In the genomic region with DNA sequence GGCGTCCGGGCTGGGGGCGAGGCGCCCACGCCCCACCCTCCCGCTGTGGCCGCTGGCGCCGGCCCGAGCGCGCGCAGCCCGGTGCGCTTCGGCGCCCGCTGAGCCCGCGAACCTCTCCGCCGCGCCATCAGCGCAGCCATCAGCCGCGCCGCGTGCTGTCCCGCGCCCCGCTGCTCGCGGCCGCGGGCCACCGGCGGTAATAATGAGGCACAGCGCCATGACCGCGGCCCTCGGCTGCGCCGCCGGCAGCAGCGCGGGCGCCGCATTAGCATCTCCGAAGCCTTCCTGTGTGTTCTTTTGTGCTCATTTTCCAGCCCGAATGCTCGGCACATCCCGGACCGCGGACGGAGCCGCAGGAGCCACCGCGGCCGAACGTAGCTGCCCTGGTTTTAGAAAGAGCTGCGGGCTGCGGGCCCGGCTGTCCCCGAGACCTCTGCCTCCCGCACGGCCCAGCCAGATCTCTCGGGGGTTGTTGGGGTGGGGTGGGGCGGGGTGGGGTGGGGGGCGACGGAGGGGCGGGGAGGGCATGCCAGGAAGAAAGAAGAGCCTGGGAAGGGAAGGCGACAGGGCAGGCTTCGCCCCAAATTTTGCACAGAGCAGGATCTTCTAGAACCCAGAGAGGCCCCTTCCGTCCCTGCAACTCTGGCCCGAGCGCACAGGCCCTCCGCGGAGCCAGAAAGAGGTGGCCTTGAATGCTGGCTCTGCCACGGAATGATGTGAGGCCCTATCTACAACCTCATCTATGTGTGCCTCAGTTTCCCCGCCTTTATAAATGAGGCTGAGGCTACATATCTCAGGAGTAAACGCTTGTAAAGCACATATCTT, we compare ENCODE assay signal across 9 cellular contexts. TPM values are rescaled to one million over a fixed set of nuclear protein-coding genes. Genes with fewer than 3 reads are reported as not detected.
DNase-seq lines count a peak whose midpoint lies in the region; ATAC-seq and TF ChIP-seq lines count a peak whose summit lies in the region.
"Had no signal": no experiment of that assay in that cellular context is flagged by ENCODE, and none has a peak within 500 bp of the region (broad histone marks: within the 10 kb centered on the region; RNA-seq: fewer than 3 reads in every experiment).

No MANE protein-coding gene starts in this region.

- H3K4me1 ChIP-seq in SJCRH30 (no peaks in the 10 kb centered on the region), OCI-LY7 (ENCODE audit: insufficient read depth, low read length, poor library complexity, severe bottlenecking) (no peaks in the 10 kb centered on the region)

- no TSS peak for BruUV-seq in OCI-LY7 (replicated peaks; lab: Mats Ljungman, UMichigan)

- no peak overlapping the region for H3K27ac ChIP-seq in SJCRH30
- H3K27ac ChIP-seq in OCI-LY7 (ENCODE audit: low read depth, low read length, poor library complexity, severe bottlenecking): no peak overlapping the region

- CTCF ChIA-PET in activated CD8-positive, alpha-beta memory T cell treated with anti-CD3 and anti-CD28 coated beads, Interleukin-2, amount 10 ng/mL, durations not matched to agents 7 days and 5 days (lab: Charles Lee): no interaction called here
- CTCF ChIA-PET in OCI-LY7 (lab: Charles Lee; ENCODE audit: unreplicated experiment): no interaction called here

- no peak overlapping the region for H2AFZ ChIP-seq in OCI-LY7 (ENCODE audit: low read length)

- H3K9me2 ChIP-seq in OCI-LY7 (ENCODE audit: insufficient read depth, low read length): no peaks in the 10 kb centered on the region

- no peaks in the 10 kb centered on the region for H4K20me1 ChIP-seq in OCI-LY7 (ENCODE audit: insufficient read depth, low read length)

- peaks cover 5% of the 10 kb centered on the region for H3K4me1 Mint-ChIP-seq in activated CD8-positive, alpha-beta memory T cell treated with anti-CD3 and anti-CD28 coated beads, Interleukin-2, amount 10 ng/mL, durations not matched to agents 7 days and 5 days
- H3K4me1 Mint-ChIP-seq in stimulated activated naive B cell treated with anti-CD40 and anti-IgM and Interleukin-4, amounts not matched to agents 10 μg/mL and 1 μg/mL and 100 μg/mL, for 72 hours: peaks cover 0 to 3% of the 10 kb centered on the region in 2 donors

- no peaks in the 10 kb centered on the region for H3K79me2 ChIP-seq in OCI-LY7 (ENCODE audit: insufficient read depth, low read depth, low read length)

- H3K9me3 ChIP-seq in SJCRH30 (replicated peaks) (no peaks in the 10 kb centered on the region), OCI-LY7 (ENCODE audit: low read length) (no peaks in the 10 kb centered on the region)

- no peak for TF ChIP-seq CTCF in foreskin fibroblast (IDR thresholded peaks at IDR 0.05; ENCODE audit: low read depth, low read length)
- TF ChIP-seq CTCF in OCI-LY7 (conservative IDR thresholded peaks at IDR 0.05; ENCODE audit: low read length): no peak

- H3K4me3 ChIP-seq in SJCRH30: peak overlapping the region; percentile 52
- H3K4me3 ChIP-seq in foreskin fibroblast (ENCODE audit: low read depth in 1 of 2, low read length in 2 of 2): peak overlapping the region; percentile 10 to 24
- no peak overlapping the region for H3K4me3 ChIP-seq in OCI-LY7 (ENCODE audit: low read depth, low read length, poor library complexity, severe bottlenecking)

- ATAC-seq in activated CD8-positive, alpha-beta memory T cell treated with anti-CD3 and anti-CD28 coated beads, Interleukin-2, amount 10 ng/mL, durations not matched to agents 7 days and 5 days: no peak
- ATAC-seq in stimulated activated naive B cell treated with anti-CD40 and anti-IgM and Interleukin-4, amounts not matched to agents 10 μg/mL and 1 μg/mL and 100 μg/mL, for 72 hours (replicated peaks): no peak
- no peak for ATAC-seq in HG03039 (IDR thresholded peaks at IDR 0.05; ENCODE audit: unreplicated experiment)

- intact Hi-C loops in OCI-LY7 (cut with micrococcal nuclease; ENCODE audit: unreplicated experiment): no loop called here

- H3K9me3 Mint-ChIP-seq in activated CD8-positive, alpha-beta memory T cell treated with anti-CD3 and anti-CD28 coated beads, Interleukin-2, amount 10 ng/mL, durations not matched to agents 7 days and 5 days (ENCODE audit: low read depth): no peaks in the 10 kb centered on the region
- no peaks in the 10 kb centered on the region for H3K9me3 Mint-ChIP-seq in stimulated activated naive B cell treated with anti-CD40 and anti-IgM and Interleukin-4, amounts not matched to agents 10 μg/mL and 1 μg/mL and 100 μg/mL, for 72 hours

- H3K36me3 ChIP-seq in SJCRH30: no peaks in the 10 kb centered on the region
- H3K36me3 ChIP-seq in OCI-LY7 (ENCODE audit: insufficient read depth, low read length): no peaks in the 10 kb centered on the region

- peaks cover 72% of the 10 kb centered on the region for H3K27me3 Mint-ChIP-seq in activated CD8-positive, alpha-beta memory T cell treated with anti-CD3 and anti-CD28 coated beads, Interleukin-2, amount 10 ng/mL, durations not matched to agents 7 days and 5 days
- H3K27me3 Mint-ChIP-seq in stimulated activated naive B cell treated with anti-CD40 and anti-IgM and Interleukin-4, amounts not matched to agents 10 μg/mL and 1 μg/mL and 100 μg/mL, for 72 hours: peaks cover 58 to 78% of the 10 kb centered on the region in 2 donors

- H3K4me3 Mint-ChIP-seq in activated CD8-positive, alpha-beta memory T cell treated with anti-CD3 and anti-CD28 coated beads, Interleukin-2, amount 10 ng/mL, durations not matched to agents 7 days and 5 days: peak overlapping the region; percentile 37
- H3K4me3 Mint-ChIP-seq in stimulated activated naive B cell treated with anti-CD40 and anti-IgM and Interleukin-4, amounts not matched to agents 10 μg/mL and 1 μg/mL and 100 μg/mL, for 72 hours: peak overlapping the region; percentile 66 to 79

- no peak overlapping the region for H3K4me2 ChIP-seq in OCI-LY7 (ENCODE audit: low read length)

- no peaks in the 10 kb centered on the region for H3K27me3 ChIP-seq in SJCRH30

- no peak for DNase-seq in activated CD8-positive, alpha-beta memory T cell treated with anti-CD3 and anti-CD28 coated beads, Interleukin-2, amount 10 ng/mL, durations not matched to agents 7 days and 5 days
- DNase-seq in activated CD8-positive, alpha-beta memory T cell treated with anti-CD3 and anti-CD28 coated beads, Interleukin-2, amount 50 U/mL, for 48 hours: no peak
- no peak for DNase-seq in SJCRH30
- DNase-seq in foreskin fibroblast: peak; percentile 7 to 36
- no peak for DNase-seq in stimulated activated naive B cell treated with anti-CD40 and anti-IgM and Interleukin-4, amounts not matched to agents 10 μg/mL and 1 μg/mL and 100 μg/mL, for 72 hours
- DNase-seq in cerebellar nuclear complex (lab: John Stamatoyannopoulos, UW): no peak
- no peak for DNase-seq in OCI-LY7 (ENCODE audit: low spot score)
- DNase-seq: activated CD8-positive, alpha-beta memory T cell treated with anti-CD3 and anti-CD28 coated beads, Interleukin-2, amount 50 U/mL, for 4 hours had no signal

- no peaks in the 10 kb centered on the region for H3K36me3 Mint-ChIP-seq in activated CD8-positive, alpha-beta memory T cell treated with anti-CD3 and anti-CD28 coated beads, Interleukin-2, amount 10 ng/mL, durations not matched to agents 7 days and 5 days
- H3K36me3 Mint-ChIP-seq in stimulated activated naive B cell treated with anti-CD40 and anti-IgM and Interleukin-4, amounts not matched to agents 10 μg/mL and 1 μg/mL and 100 μg/mL, for 72 hours: no peaks in the 10 kb centered on the region

- no peak overlapping the region for H3K27ac Mint-ChIP-seq in activated CD8-positive, alpha-beta memory T cell treated with anti-CD3 and anti-CD28 coated beads, Interleukin-2, amount 10 ng/mL, durations not matched to agents 7 days and 5 days
- H3K27ac Mint-ChIP-seq in stimulated activated naive B cell treated with anti-CD40 and anti-IgM and Interleukin-4, amounts not matched to agents 10 μg/mL and 1 μg/mL and 100 μg/mL, for 72 hours: no peak overlapping the region

- POLR2A ChIA-PET in OCI-LY7 (lab: Charles Lee): no interaction called here

RNA-seq across cellular contexts. Expression of a gene that starts 55.3 kb away (rescaled TPM):
- total RNA-seq in activated CD8-positive, alpha-beta memory T cell treated with anti-CD3 and anti-CD28 coated beads, Interleukin-2, amount 10 ng/mL, durations not matched to agents 7 days and 5 days: 10 to 100 TPM; 12.0 to 16.7 TPM
- 11.9 and 13.6 TPM in 2 replicates for total RNA-seq in SJCRH30 (2014; rRNA removed; shearing (Covaris generic))
- 4.8 and 5.0 TPM in 2 replicates for total RNA-seq in OCI-LY7 (2014; rRNA removed; shearing (Covaris generic))
- 19.1 and 19.6 TPM in 2 replicates for total RNA-seq in OCI-LY7 (2022)

Comparison
In these comparisons a context has a peak if more than half of its experiments do, and no peak if none do; other contexts are left out.
1. DNase-seq: peak in foreskin fibroblast (2 of 2); none in activated CD8-positive, alpha-beta memory T cell treated with anti-CD3 and anti-CD28 coated beads, Interleukin-2, amount 10 ng/mL, durations not matched to agents 7 days and 5 days (single experiment), activated CD8-positive, alpha-beta memory T cell treated with anti-CD3 and anti-CD28 coated beads, Interleukin-2, amount 50 U/mL, for 48 hours (single experiment), SJCRH30 (0 of 2), stimulated activated naive B cell treated with anti-CD40 and anti-IgM and Interleukin-4, amounts not matched to agents 10 μg/mL and 1 μg/mL and 100 μg/mL, for 72 hours (single experiment), cerebellar nuclear complex (0 of 2) and OCI-LY7 (single experiment).